30 cellular contexts compared by ENCODE assay signal in the genomic region with DNA sequence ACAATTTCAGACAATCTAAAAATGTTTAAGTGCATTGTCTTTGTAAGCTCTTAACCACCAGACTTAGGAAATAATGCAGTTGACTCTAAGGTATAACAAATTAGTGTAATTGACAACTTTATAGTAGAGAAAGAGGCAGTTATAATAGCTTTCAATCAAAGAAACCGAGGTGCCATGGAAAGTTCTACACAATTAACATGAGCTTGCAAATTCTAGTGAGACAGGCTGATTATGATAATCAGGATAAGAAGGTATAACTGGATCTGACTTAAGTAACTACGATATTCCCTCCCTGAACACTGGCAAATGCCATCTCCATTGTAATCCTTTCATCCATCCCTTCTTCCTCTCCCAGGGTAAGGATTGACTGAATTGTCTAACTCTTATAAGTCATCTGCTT. TPM values are rescaled to one million over a fixed set of nuclear protein-coding genes. Genes with fewer than 3 reads are reported as not detected.
DNase-seq lines count a peak whose midpoint lies in the region; ATAC-seq, FAIRE-seq and TF ChIP-seq lines count a peak whose summit lies in the region.
"Had no signal": no experiment of that assay in that cellular context is flagged by ENCODE, and none has a peak within 500 bp of the region (broad histone marks: within the 10 kb centered on the region; RNA-seq: fewer than 3 reads in every experiment).

No MANE protein-coding gene starts in this region.

- BruUV-seq in Panc1 (replicated peaks; lab: Mats Ljungman, UMichigan) (no TSS peak), K562 (replicated peaks; lab: Mats Ljungman, UMichigan) (no TSS peak)

- peaks cover 0 to 2% (median 0%) of the 10 kb centered on the region in 8 donors for H3K9me3 Mint-ChIP-seq in CD4-positive, alpha-beta memory T cell
- H3K9me3 Mint-ChIP-seq in IgD-negative memory B cell, result no peaks in the 10 kb centered on the region
- H3K9me3 Mint-ChIP-seq in natural killer cell, result no peaks in the 10 kb centered on the region
- H3K9me3 Mint-ChIP-seq in activated T-helper 2 cell treated with anti-CD3 and anti-CD28 coated beads, Interferon-gamma antibody, Interleukin-2, Interleukin-4, amounts not matched to agents 10 μg/mL and 5 μg/mL and 100 μg/mL, durations not matched to agents 14 hours and 24 hours and 36 hours, result no peaks in the 10 kb centered on the region
- H3K9me3 Mint-ChIP-seq: CD4-positive, alpha-beta T cell had no signal

- TF ChIP-seq EP300 in K562 (IDR thresholded peaks at IDR 0.05; ENCODE audit: low read length), result no peak

- TF ChIP-seq RAD21 in K562 (CRISPR knock-in tag; conservative IDR thresholded peaks at IDR 0.05 in 1 of 2, IDR thresholded peaks at IDR 0.05 in 1 of 2), result no peak

- no peak for TF ChIP-seq POLR2A in K562 (conservative IDR thresholded peaks at IDR 0.05)

- peaks cover 4 to 9% of the 10 kb centered on the region in 2 donors for H3K36me3 Mint-ChIP-seq in CD4-positive, alpha-beta memory T cell
- H3K36me3 Mint-ChIP-seq in IgD-negative memory B cell, result peaks cover 2% of the 10 kb centered on the region
- H3K36me3 Mint-ChIP-seq in natural killer cell, result no peaks in the 10 kb centered on the region
- peaks cover 17% of the 10 kb centered on the region for H3K36me3 Mint-ChIP-seq in activated T-helper 2 cell treated with anti-CD3 and anti-CD28 coated beads, Interferon-gamma antibody, Interleukin-2, Interleukin-4, amounts not matched to agents 10 μg/mL and 5 μg/mL and 100 μg/mL, durations not matched to agents 14 hours and 24 hours and 36 hours (ENCODE audit: low read depth)

- no peaks in the 10 kb centered on the region for H3K27me3 Mint-ChIP-seq in CD4-positive, alpha-beta memory T cell
- H3K27me3 Mint-ChIP-seq in IgD-negative memory B cell, result no peaks in the 10 kb centered on the region
- H3K27me3 Mint-ChIP-seq in natural killer cell (ENCODE audit: low read depth in 2 of 2), result no peaks in the 10 kb centered on the region
- no peaks in the 10 kb centered on the region for H3K27me3 Mint-ChIP-seq in activated T-helper 2 cell treated with anti-CD3 and anti-CD28 coated beads, Interferon-gamma antibody, Interleukin-2, Interleukin-4, amounts not matched to agents 10 μg/mL and 5 μg/mL and 100 μg/mL, durations not matched to agents 14 hours and 24 hours and 36 hours (ENCODE audit: low read depth)
- H3K27me3 Mint-ChIP-seq: CD4-positive, alpha-beta T cell had no signal

- intact Hi-C loops in CD4-positive, alpha-beta memory T cell (cut with micrococcal nuclease), result no loop called here
- intact Hi-C loops in Panc1 (cut with micrococcal nuclease; ENCODE audit: unreplicated experiment) (no loop called here), K562 (cut with micrococcal nuclease) (no loop called here), natural killer cell (cut with micrococcal nuclease) (no loop called here)
- intact Hi-C loops in activated T-helper 2 cell treated with anti-CD3 and anti-CD28 coated beads, Interferon-gamma antibody, Interleukin-2, Interleukin-4, amounts not matched to agents 10 μg/mL and 5 μg/mL and 100 μg/mL, durations not matched to agents 14 hours and 24 hours and 36 hours (cut with micrococcal nuclease), result no loop called here

- WGBS in K562 (ENCODE audit: insufficient coverage, low coverage, missing lambda C conversion rate), result 13% methylated on average over 2 of the region's 2 CpGs

- H3K4me1 ChIP-seq in CD4-positive, alpha-beta memory T cell (ENCODE audit: insufficient read depth, low read length), result peaks cover 49% of the 10 kb centered on the region
- peaks cover 63% of the 10 kb centered on the region for H3K4me1 ChIP-seq in Panc1 (ENCODE audit: control insufficient read depth, insufficient read depth, low read length)
- H3K4me1 ChIP-seq in K562 (replicated peaks in 1 of 2; ENCODE audit: control insufficient read depth in 2 of 2, insufficient read depth in 2 of 2, low read length in 2 of 2), result peaks cover 0 to 20% of the 10 kb centered on the region in 2 experiments; a peak in 3 of 5 replicates

- POLR2A ChIA-PET in CD4-positive, alpha-beta memory T cell (lab: Charles Lee; ENCODE audit: partially characterized antibody), result interaction anchor here (0.8 to 1.6 kb wide), 5 partner anchors 8 to 22 kb away, joined by 3 to 6 read pairs (median 3); partner anchors contain the start of gene TMEM156
- POLR2A ChIA-PET in Panc1 (lab: Charles Lee) (interaction anchor here (0.7 to 1.1 kb wide), 2 partner anchors 20 to 84 kb away, joined by 4 to 6 read pairs; no protein-coding TSS in a partner anchor), K562 (lab: Yijun Ruan, JAX) (interaction anchor here (0.6 to 2.3 kb wide), 4 partner anchors 14 to 26 kb away, joined by 4 to 7 read pairs (median 6); no protein-coding TSS in a partner anchor)

- in situ Hi-C loops in Panc1 (cut with HindIII; ENCODE audit: low pct_unique_long_range_greater_than_20kb, low sequenced_read_pairs) (no loop called here), K562 (cut with MboI) (no loop called here)

- H3K4me1 Mint-ChIP-seq in CD4-positive, alpha-beta memory T cell, result peaks cover 43 to 87% (median 54%) of the 10 kb centered on the region in 4 donors
- H3K4me1 Mint-ChIP-seq in IgD-negative memory B cell, result peaks cover 56 to 67% (median 59%) of the 10 kb centered on the region in 3 donors
- H3K4me1 Mint-ChIP-seq in natural killer cell, result peaks cover 22 to 24% of the 10 kb centered on the region in 2 donors
- H3K4me1 Mint-ChIP-seq in activated T-helper 2 cell treated with anti-CD3 and anti-CD28 coated beads, Interferon-gamma antibody, Interleukin-2, Interleukin-4, amounts not matched to agents 10 μg/mL and 5 μg/mL and 100 μg/mL, durations not matched to agents 14 hours and 24 hours and 36 hours (ENCODE audit: low read depth), result peaks cover 44% of the 10 kb centered on the region

- H3K9ac ChIP-seq in K562 (ENCODE audit: insufficient read depth in 1 of 2, low read depth in 2 of 2, low read length in 2 of 2), result no peak overlapping the region
- H3K9ac ChIP-seq: BLaER1 treated with 17β-estradiol and CSF1 and Interleukin-3, amounts not matched to agents 10 nM and 100 nM had no signal

- no peak for DNase-seq in CD4-positive, alpha-beta memory T cell
- no peak for DNase-seq in Panc1 (ENCODE audit: low read depth, low spot score)
- DNase-seq in K562 (ENCODE audit: extremely low read depth in 1 of 4, low spot score in 3 of 4), result no peak
- no peak for DNase-seq in activated T-cell treated with anti-CD3 and anti-CD28 coated beads, Interleukin-2, amount 50 U/mL, for 1 hour
- DNase-seq in natural killer cell, result no peak
- DNase-seq in activated T-helper 2 cell treated with anti-CD3 and anti-CD28 coated beads, Interferon-gamma antibody, Interleukin-2, Interleukin-4, amounts not matched to agents 10 μg/mL and 5 μg/mL and 100 μg/mL, durations not matched to agents 14 hours and 24 hours and 36 hours (ENCODE audit: low spot score), result no peak
- DNase-seq: AML-193; CD4-positive, alpha-beta T cell; COR-L47; DMS 273 treated with DMSO at 0.1 percent for 48 hours; DMS79 treated with DMSO at 0.1 percent for 48 hours; KG1; NCI-H1048; NCI-H1436; NCI-H187; NCI-H2081 treated with DMSO at 0.1 percent for 48 hours; NCI-H2171; NCI-H226; NCI-H510A; NCI-H69; PC-3; SJCRH30 had no signal

- peak overlapping the region in 4 of 7 donors; percentile 21 to 54 (median 32) for H3K27ac Mint-ChIP-seq in CD4-positive, alpha-beta memory T cell
- peak overlapping the region in 2 of 3 donors; percentile 5 to 36 for H3K27ac Mint-ChIP-seq in IgD-negative memory B cell
- H3K27ac Mint-ChIP-seq in natural killer cell, result no peak overlapping the region
- H3K27ac Mint-ChIP-seq in activated T-helper 2 cell treated with anti-CD3 and anti-CD28 coated beads, Interferon-gamma antibody, Interleukin-2, Interleukin-4, amounts not matched to agents 10 μg/mL and 5 μg/mL and 100 μg/mL, durations not matched to agents 14 hours and 24 hours and 36 hours, result no peak overlapping the region
- H3K27ac Mint-ChIP-seq: CD4-positive, alpha-beta T cell had no signal

- no peak for TF ChIP-seq CTCF in Panc1 (IDR thresholded peaks at IDR 0.05)
- TF ChIP-seq CTCF in K562 (IDR thresholded peaks at IDR 0.05 in 2 of 3, conservative IDR thresholded peaks at IDR 0.05 in 1 of 3; ENCODE audit: insufficient read depth in 2 of 3, low read depth in 1 of 3, low read length in 3 of 3), result no peak
- TF ChIP-seq CTCF in natural killer cell (IDR thresholded peaks at IDR 0.05), result no peak

- no peaks in the 10 kb centered on the region for H3K9me1 ChIP-seq in K562 (ENCODE audit: control insufficient read depth, insufficient read depth, low read length)

- H3K4me3 ChIP-seq in CD4-positive, alpha-beta memory T cell (ENCODE audit: low read length in 2 of 2), result no peak overlapping the region
- H3K4me3 ChIP-seq in Panc1 (ENCODE audit: low read depth in 2 of 2, low read length in 2 of 2) (no peak overlapping the region), K562 (no peak overlapping the region)
- H3K4me3 ChIP-seq: BLaER1 treated with 17β-estradiol and CSF1 and Interleukin-3, amounts not matched to agents 10 nM and 100 nM; SJCRH30 had no signal

- H2AFZ ChIP-seq in K562 (ENCODE audit: low read depth, low read length), result no peak overlapping the region

- no peak overlapping the region for H3K4me2 ChIP-seq in K562 (ENCODE audit: insufficient read depth, low read length)
- H3K4me2 ChIP-seq: BLaER1 treated with 17β-estradiol and CSF1 and Interleukin-3, amounts not matched to agents 10 nM and 100 nM had no signal

- no peak for FAIRE-seq in K562 (lab: Jason Lieb, UNC)
- FAIRE-seq: GM12892, H54, HepG2 had no signal

- no peaks in the 10 kb centered on the region for H3K9me3 ChIP-seq in CD4-positive, alpha-beta memory T cell (ENCODE audit: control insufficient read depth in 1 of 2, low read length in 2 of 2)
- no peaks in the 10 kb centered on the region for H3K9me3 ChIP-seq in Panc1 (ENCODE audit: control insufficient read depth, insufficient read depth, low read depth, low read length)
- H3K9me3 ChIP-seq in K562 (replicated peaks; ENCODE audit: control insufficient read depth, insufficient read depth, low read depth, low read length), result no peaks in the 10 kb centered on the region
- H3K9me3 ChIP-seq: BLaER1 treated with 17β-estradiol and CSF1 and Interleukin-3, amounts not matched to agents 10 nM and 100 nM; SJCRH30 had no signal

- no peaks in the 10 kb centered on the region for H3K27me3 ChIP-seq in CD4-positive, alpha-beta memory T cell (ENCODE audit: insufficient read depth, low read length)
- no peaks in the 10 kb centered on the region for H3K27me3 ChIP-seq in Panc1 (ENCODE audit: control insufficient read depth, insufficient read depth, low read length)
- no peaks in the 10 kb centered on the region for H3K27me3 ChIP-seq in K562 (ENCODE audit: control insufficient read depth in 2 of 2, insufficient read depth in 2 of 2, low read length in 2 of 2)
- H3K27me3 ChIP-seq: BLaER1 treated with 17β-estradiol and CSF1 and Interleukin-3, amounts not matched to agents 10 nM and 100 nM; SJCRH30 had no signal

- CTCF ChIA-PET in CD4-positive, alpha-beta memory T cell (lab: Charles Lee; ENCODE audit: partially characterized antibody), result interaction anchor here (1.2 to 2.2 kb wide), 6 partner anchors 8 to 190 kb away, joined by 3 to 8 read pairs (median 6); no protein-coding TSS in a partner anchor
- CTCF ChIA-PET in Panc1 (lab: Charles Lee), result interaction anchor here (0.6 kb wide), 1 partner anchor 135 kb away, joined by 3 read pairs; no protein-coding TSS in a partner anchor
- CTCF ChIA-PET in K562 (lab: Yijun Ruan, JAX; ENCODE audit: low intra/inter-chr PET ratio), result no interaction called here

- no peak overlapping the region for H3K4me3 Mint-ChIP-seq in CD4-positive, alpha-beta memory T cell
- no peak overlapping the region for H3K4me3 Mint-ChIP-seq in IgD-negative memory B cell
- H3K4me3 Mint-ChIP-seq in natural killer cell, result no peak overlapping the region
- H3K4me3 Mint-ChIP-seq in activated T-helper 2 cell treated with anti-CD3 and anti-CD28 coated beads, Interferon-gamma antibody, Interleukin-2, Interleukin-4, amounts not matched to agents 10 μg/mL and 5 μg/mL and 100 μg/mL, durations not matched to agents 14 hours and 24 hours and 36 hours (ENCODE audit: low read depth), result no peak overlapping the region
- H3K4me3 Mint-ChIP-seq: CD4-positive, alpha-beta T cell had no signal

- no peaks in the 10 kb centered on the region for H4K20me1 ChIP-seq in K562 (replicated peaks; ENCODE audit: control insufficient read depth, insufficient read depth, low read length)

- no peak overlapping the region for H3K27ac ChIP-seq in CD4-positive, alpha-beta memory T cell (ENCODE audit: low read depth, low read length)
- H3K27ac ChIP-seq in Panc1 (ENCODE audit: low read length), result peak overlapping the region; percentile 68
- H3K27ac ChIP-seq in K562 (ENCODE audit: extremely low read depth, low read depth, low read length), result no peak overlapping the region
- H3K27ac ChIP-seq: BLaER1 treated with 17β-estradiol and CSF1 and Interleukin-3, amounts not matched to agents 10 nM and 100 nM; SJCRH30 had no signal

- ATAC-seq in Panc1 (no peak), K562 (no peak), natural killer cell (no peak), GM19397 (IDR thresholded peaks at IDR 0.05; ENCODE audit: unreplicated experiment) (no peak)
- ATAC-seq: HepG2, PC-3, Right ventricle myocardium inferior, SK-N-SH treated with all-trans-retinoic acid at 6 μM for 48 hours had no signal

- no peaks in the 10 kb centered on the region for H3K36me3 ChIP-seq in CD4-positive, alpha-beta memory T cell (ENCODE audit: insufficient read depth, low read length)
- H3K36me3 ChIP-seq in Panc1 (ENCODE audit: control insufficient read depth, insufficient read depth, low read length) (no peaks in the 10 kb centered on the region), K562 (ENCODE audit: control insufficient read depth, insufficient read depth, low read length) (no peaks in the 10 kb centered on the region)
- H3K36me3 ChIP-seq: BLaER1 treated with 17β-estradiol and CSF1 and Interleukin-3, amounts not matched to agents 10 nM and 100 nM; SJCRH30 had no signal

- peaks cover 29% of the 10 kb centered on the region for H3K79me2 ChIP-seq in K562 (ENCODE audit: control insufficient read depth, insufficient read depth, low read length)

RNA-seq across cellular contexts. Expression of gene KLHL5, which starts 11.4 kb away (rescaled TPM):
- total RNA-seq in CD4-positive, alpha-beta memory T cell, result 10 to 100 TPM; 37.6 to 38.4 TPM
- polyA plus RNA-seq in CD4-positive, alpha-beta memory T cell, result 10 to 100 TPM; 18.6 to 23.1 TPM
- polyA plus RNA-seq in IgD-negative memory B cell (26.6 TPM), K562 (2011; rRNA removed) (22.1 and 27.9 TPM in 2 replicates), K562 (2014; fragmentation: Illumina TruSeq; extraction: Trizol) (21.1 and 22.1 TPM in 2 replicates), K562 (2014; fragmentation: Nextera tagmentation; extraction: Ambion mirVana) (1 to 10 TPM; 8.0 to 8.8 TPM), K562 (2014; rRNA removed) (12.2 and 16.3 TPM in 2 replicates)
- total RNA-seq in Panc1 (2021; ENCODE audit: unreplicated experiment) (128 TPM), K562 (2014; rRNA removed) (14.1 and 16.7 TPM in 2 replicates), K562 (2014; rRNA removed; fragmentation: Illumina TruSeq; extraction: Trizol) (30.8 and 34.3 TPM in 2 replicates), K562 (2015; rRNA removed; fragmentation: Illumina TruSeq; extraction: Trizol) (24.9 and 28.0 TPM in 2 replicates), K562 (2021) (21.0 and 22.9 TPM in 2 replicates), natural killer cell (10 to 100 TPM; 12.6 to 14.2 (median 13.7) TPM)
- polyA plus RNA-seq in Panc1 (2012; ENCODE audit: insufficient read length), result 107 TPM
- 7.4 and 18.8 TPM in 2 replicates for total RNA-seq in K562 (2011; cell fraction: chromatin; rRNA removed; ENCODE audit: low replicate concordance)
- total RNA-seq in K562 (2011; cell fraction: nucleolus; rRNA removed), result 3.7 TPM in 2 replicates
- 8.4 and 14.3 TPM in 2 replicates for total RNA-seq in K562 (2011; cell fraction: nucleoplasm; rRNA removed)
- 6.5 and 28.1 TPM in 2 replicates for polyA plus RNA-seq in K562 (2011; cell fraction: cytosol; rRNA removed)
- 6.3 and 16.1 TPM in 2 replicates for polyA plus RNA-seq in K562 (2011; cell fraction: nucleus; rRNA removed)
- 24.3 and 24.7 TPM in 2 replicates for polyA plus RNA-seq in K562 (2012)
- 56.2 and 82.8 TPM in 2 replicates for polyA minus RNA-seq in K562 (2011; rRNA and poly(A)+ RNA removed)
- 16.0 and 22.0 TPM in 2 replicates for polyA minus RNA-seq in K562 (2011; cell fraction: cytosol; rRNA and poly(A)+ RNA removed)
- polyA minus RNA-seq in K562 (2011; cell fraction: nucleus; rRNA and poly(A)+ RNA removed), result 5.4 and 14.7 TPM in 2 replicates
- total RNA-seq in activated T-helper 2 cell treated with anti-CD3 and anti-CD28 coated beads, Interferon-gamma antibody, Interleukin-2, Interleukin-4, amounts not matched to agents 10 μg/mL and 5 μg/mL and 100 μg/mL, durations not matched to agents 14 hours and 24 hours and 36 hours, result 30.1 and 32.2 TPM in 2 replicates

RNA-seq across cellular contexts. Expression of gene TMEM156, which starts 18.4 kb away (rescaled TPM):
- total RNA-seq in CD4-positive, alpha-beta memory T cell, result 10 to 100 TPM; 16.8 to 19.3 TPM
- 10 to 100 TPM; 46.2 to 53.1 TPM for polyA plus RNA-seq in CD4-positive, alpha-beta memory T cell
- polyA plus RNA-seq in IgD-negative memory B cell (152 TPM), K562 (2011; rRNA removed) (5.0 and 9.6 TPM in 2 replicates), K562 (2014; fragmentation: Illumina TruSeq; extraction: Trizol) (7.4 and 7.6 TPM in 2 replicates), K562 (2014; fragmentation: Nextera tagmentation; extraction: Ambion mirVana) (1 to 10 TPM; 5.9 to 6.9 TPM), K562 (2014; rRNA removed) (4.7 and 6.4 TPM in 2 replicates)
- total RNA-seq in Panc1 (2021; ENCODE audit: unreplicated experiment) (5.8 TPM), K562 (2014; rRNA removed) (2.9 and 3.5 TPM in 2 replicates), K562 (2014; rRNA removed; fragmentation: Illumina TruSeq; extraction: Trizol) (7.6 and 9.2 TPM in 2 replicates), K562 (2015; rRNA removed; fragmentation: Illumina TruSeq; extraction: Trizol) (8.3 and 9.6 TPM in 2 replicates), K562 (2021) (3.7 and 4.4 TPM in 2 replicates), natural killer cell (10 to 100 TPM; 13.8 to 22.3 (median 16.8) TPM)
- 3.5 TPM for polyA plus RNA-seq in Panc1 (2012; ENCODE audit: insufficient read length)
- total RNA-seq in K562 (2011; cell fraction: chromatin; rRNA removed; ENCODE audit: low replicate concordance), result 3.8 and 11.7 TPM in 2 replicates
- 1.3 and 2.1 TPM in 2 replicates for total RNA-seq in K562 (2011; cell fraction: nucleolus; rRNA removed)
- 5.1 and 6.9 TPM in 2 replicates for total RNA-seq in K562 (2011; cell fraction: nucleoplasm; rRNA removed)
- polyA plus RNA-seq in K562 (2011; cell fraction: cytosol; rRNA removed), result 0.51 and 4.6 TPM in 2 replicates
- polyA plus RNA-seq in K562 (2011; cell fraction: nucleus; rRNA removed), result 1.5 and 2.5 TPM in 2 replicates
- polyA plus RNA-seq in K562 (2012), result 5.2 and 9.9 TPM in 2 replicates
- 4.3 and 10.8 TPM in 2 replicates for polyA minus RNA-seq in K562 (2011; rRNA and poly(A)+ RNA removed)
- polyA minus RNA-seq in K562 (2011; cell fraction: cytosol; rRNA and poly(A)+ RNA removed), result 1.1 and 1.8 TPM in 2 replicates
- polyA minus RNA-seq in K562 (2011; cell fraction: nucleus; rRNA and poly(A)+ RNA removed), result 2.0 and 6.6 TPM in 2 replicates
- 17.6 and 17.8 TPM in 2 replicates for total RNA-seq in activated T-helper 2 cell treated with anti-CD3 and anti-CD28 coated beads, Interferon-gamma antibody, Interleukin-2, Interleukin-4, amounts not matched to agents 10 μg/mL and 5 μg/mL and 100 μg/mL, durations not matched to agents 14 hours and 24 hours and 36 hours
- total RNA-seq: HepG2, Right ventricle myocardium inferior, SJCRH30 had no signal

Comparison
In these comparisons a context has a peak if more than half of its experiments do, and no peak if none do; other contexts are left out.
1. H3K27ac Mint-ChIP-seq: peak in CD4-positive, alpha-beta memory T cell (4 of 7) and IgD-negative memory B cell (2 of 3); none in natural killer cell (0 of 2) and activated T-helper 2 cell treated with anti-CD3 and anti-CD28 coated beads, Interferon-gamma antibody, Interleukin-2, Interleukin-4, amounts not matched to agents 10 μg/mL and 5 μg/mL and 100 μg/mL, durations not matched to agents 14 hours and 24 hours and 36 hours (single experiment).